1 cellular context compared by ENCODE assay signal in the genomic region with DNA sequence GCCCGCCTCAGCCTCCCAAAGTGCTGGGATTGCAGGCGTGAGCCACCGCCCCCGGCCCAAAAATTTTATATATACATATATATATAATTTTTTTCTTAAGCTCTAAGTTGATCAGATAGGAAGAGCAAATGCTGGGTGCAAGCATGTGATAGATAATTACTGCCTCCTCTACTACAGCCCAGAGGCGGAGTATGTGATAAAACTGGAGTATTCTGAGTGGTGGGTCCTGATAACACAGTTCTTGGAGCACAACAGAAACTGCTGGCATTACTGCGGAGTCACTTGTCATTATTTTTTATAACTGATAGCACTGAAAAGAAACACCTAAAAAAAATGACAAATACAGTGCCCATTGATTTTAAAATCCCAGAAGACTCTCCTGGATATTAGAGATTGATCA.
A peak's percentile ranks its signal among the peaks of the same experiment; 100 is the strongest.
TF ChIP-seq lines count a peak whose summit lies in the region.

No MANE protein-coding gene starts in this region.

TF ChIP-seq in K562, 482 proteins besides CTCF, POLR2A, EP300 and RAD21 (continued from another document and continues in another):
- TF ChIP-seq ZNF277 (CRISPR knock-in tag; IDR thresholded peaks at IDR 0.05; ENCODE audit: borderline replicate concordance) (no peak), SIN3A (IDR thresholded peaks at IDR 0.05; ENCODE audit: borderline replicate concordance in 2 of 2, control insufficient read depth in 1 of 2, low read depth in 2 of 2, low read length in 2 of 2) (no peak), PRMT5 (CRISPR knock-in tag; IDR thresholded peaks at IDR 0.05) (no peak), ZNF23 (CRISPR knock-in tag; IDR thresholded peaks at IDR 0.05) (no peak), PPARD (CRISPR knock-in tag; IDR thresholded peaks at IDR 0.05) (no peak), DEAF1 (CRISPR knock-in tag; IDR thresholded peaks at IDR 0.05) (0 out of 2 replicates have a peak, but pooled peaks have one; percentile 34), KLF16 (IDR thresholded peaks at IDR 0.05) (peak; percentile 92), NFXL1 (CRISPR knock-in tag; IDR thresholded peaks at IDR 0.05) (no peak), ESRRA (IDR thresholded peaks at IDR 0.05; ENCODE audit: borderline replicate concordance, low read depth) (no peak), AFF1 (IDR thresholded peaks at IDR 0.05; ENCODE audit: low read depth in 1 of 2, partially characterized antibody in 2 of 2) (no peak), ZFP1 (CRISPR knock-in tag; IDR thresholded peaks at IDR 0.05) (no peak), SFPQ (IDR thresholded peaks at IDR 0.05; ENCODE audit: low read depth, low read length) (no peak), CBFA2T3 (IDR thresholded peaks at IDR 0.05) (peak; percentile 97), PHTF2 (CRISPR knock-in tag; IDR thresholded peaks at IDR 0.05) (no peak), KLF6 (CRISPR knock-in tag; IDR thresholded peaks at IDR 0.05; ENCODE audit: borderline replicate concordance) (0 out of 2 replicates have a peak, but pooled peaks have one; percentile 30), NR1H2 (CRISPR knock-in tag; IDR thresholded peaks at IDR 0.05) (no peak), STAT5B (CRISPR knock-in tag; IDR thresholded peaks at IDR 0.05) (no peak), BMI1 (IDR thresholded peaks at IDR 0.05; ENCODE audit: low read length) (no peak), ZSCAN32 (CRISPR knock-in tag; IDR thresholded peaks at IDR 0.05) (no peak), ZNF507 (tag; conservative IDR thresholded peaks at IDR 0.05) (no peak), PURB (CRISPR knock-in tag; IDR thresholded peaks at IDR 0.05; ENCODE audit: low read depth) (no peak), SIN3B (IDR thresholded peaks at IDR 0.05; ENCODE audit: low read depth) (no peak), BCL6 (CRISPR knock-in tag; IDR thresholded peaks at IDR 0.05) (no peak), RFX1 (IDR thresholded peaks at IDR 0.05) (no peak), TCF15 (CRISPR knock-in tag; IDR thresholded peaks at IDR 0.05) (no peak), THRA (IDR thresholded peaks at IDR 0.05) (no peak), ZNF280B (CRISPR knock-in tag; IDR thresholded peaks at IDR 0.05) (no peak)
- TF ChIP-seq, protein P1, sequence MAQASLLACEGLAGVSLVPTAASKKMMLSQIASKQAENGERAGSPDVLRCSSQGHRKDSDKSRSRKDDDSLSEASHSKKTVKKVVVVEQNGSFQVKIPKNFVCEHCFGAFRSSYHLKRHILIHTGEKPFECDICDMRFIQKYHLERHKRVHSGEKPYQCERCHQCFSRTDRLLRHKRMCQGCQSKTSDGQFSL (CRISPR knock-in tag; IDR thresholded peaks at IDR 0.05), result no peak
- TF ChIP-seq, protein P1 (tag; IDR thresholded peaks at IDR 0.05), result no peak
- TF ChIP-seq, protein P2, sequence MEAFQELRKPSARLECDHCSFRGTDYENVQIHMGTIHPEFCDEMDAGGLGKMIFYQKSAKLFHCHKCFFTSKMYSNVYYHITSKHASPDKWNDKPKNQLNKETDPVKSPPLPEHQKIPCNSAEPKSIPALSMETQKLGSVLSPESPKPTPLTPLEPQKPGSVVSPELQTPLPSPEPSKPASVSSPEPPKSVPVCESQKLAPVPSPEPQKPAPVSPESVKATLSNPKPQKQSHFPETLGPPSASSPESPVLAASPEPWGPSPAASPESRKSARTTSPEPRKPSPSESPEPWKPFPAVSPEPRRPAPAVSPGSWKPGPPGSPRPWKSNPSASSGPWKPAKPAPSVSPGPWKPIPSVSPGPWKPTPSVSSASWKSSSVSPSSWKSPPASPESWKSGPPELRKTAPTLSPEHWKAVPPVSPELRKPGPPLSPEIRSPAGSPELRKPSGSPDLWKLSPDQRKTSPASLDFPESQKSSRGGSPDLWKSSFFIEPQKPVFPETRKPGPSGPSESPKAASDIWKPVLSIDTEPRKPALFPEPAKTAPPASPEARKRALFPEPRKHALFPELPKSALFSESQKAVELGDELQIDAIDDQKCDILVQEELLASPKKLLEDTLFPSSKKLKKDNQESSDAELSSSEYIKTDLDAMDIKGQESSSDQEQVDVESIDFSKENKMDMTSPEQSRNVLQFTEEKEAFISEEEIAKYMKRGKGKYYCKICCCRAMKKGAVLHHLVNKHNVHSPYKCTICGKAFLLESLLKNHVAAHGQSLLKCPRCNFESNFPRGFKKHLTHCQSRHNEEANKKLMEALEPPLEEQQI (IDR thresholded peaks at IDR 0.05), result peak; percentile 84
- TF ChIP-seq, protein P3, sequence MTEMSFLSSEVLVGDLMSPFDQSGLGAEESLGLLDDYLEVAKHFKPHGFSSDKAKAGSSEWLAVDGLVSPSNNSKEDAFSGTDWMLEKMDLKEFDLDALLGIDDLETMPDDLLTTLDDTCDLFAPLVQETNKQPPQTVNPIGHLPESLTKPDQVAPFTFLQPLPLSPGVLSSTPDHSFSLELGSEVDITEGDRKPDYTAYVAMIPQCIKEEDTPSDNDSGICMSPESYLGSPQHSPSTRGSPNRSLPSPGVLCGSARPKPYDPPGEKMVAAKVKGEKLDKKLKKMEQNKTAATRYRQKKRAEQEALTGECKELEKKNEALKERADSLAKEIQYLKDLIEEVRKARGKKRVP (CRISPR knock-in tag; IDR thresholded peaks at IDR 0.05), result peak; percentile 70; the same call in 1 of the 2 replicates
- TF ChIP-seq, protein P4, sequence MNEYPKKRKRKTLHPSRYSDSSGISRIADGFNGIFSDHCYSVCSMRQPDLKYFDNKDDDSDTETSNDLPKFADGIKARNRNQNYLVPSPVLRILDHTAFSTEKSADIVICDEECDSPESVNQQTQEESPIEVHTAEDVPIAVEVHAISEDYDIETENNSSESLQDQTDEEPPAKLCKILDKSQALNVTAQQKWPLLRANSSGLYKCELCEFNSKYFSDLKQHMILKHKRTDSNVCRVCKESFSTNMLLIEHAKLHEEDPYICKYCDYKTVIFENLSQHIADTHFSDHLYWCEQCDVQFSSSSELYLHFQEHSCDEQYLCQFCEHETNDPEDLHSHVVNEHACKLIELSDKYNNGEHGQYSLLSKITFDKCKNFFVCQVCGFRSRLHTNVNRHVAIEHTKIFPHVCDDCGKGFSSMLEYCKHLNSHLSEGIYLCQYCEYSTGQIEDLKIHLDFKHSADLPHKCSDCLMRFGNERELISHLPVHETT (CRISPR knock-in tag; conservative IDR thresholded peaks at IDR 0.05 in 1 of 2, IDR thresholded peaks at IDR 0.05 in 1 of 2), result peak in 1 of 2 experiments; percentile 85; a peak in 2 of 4 replicates
- TF ChIP-seq, protein P5, sequence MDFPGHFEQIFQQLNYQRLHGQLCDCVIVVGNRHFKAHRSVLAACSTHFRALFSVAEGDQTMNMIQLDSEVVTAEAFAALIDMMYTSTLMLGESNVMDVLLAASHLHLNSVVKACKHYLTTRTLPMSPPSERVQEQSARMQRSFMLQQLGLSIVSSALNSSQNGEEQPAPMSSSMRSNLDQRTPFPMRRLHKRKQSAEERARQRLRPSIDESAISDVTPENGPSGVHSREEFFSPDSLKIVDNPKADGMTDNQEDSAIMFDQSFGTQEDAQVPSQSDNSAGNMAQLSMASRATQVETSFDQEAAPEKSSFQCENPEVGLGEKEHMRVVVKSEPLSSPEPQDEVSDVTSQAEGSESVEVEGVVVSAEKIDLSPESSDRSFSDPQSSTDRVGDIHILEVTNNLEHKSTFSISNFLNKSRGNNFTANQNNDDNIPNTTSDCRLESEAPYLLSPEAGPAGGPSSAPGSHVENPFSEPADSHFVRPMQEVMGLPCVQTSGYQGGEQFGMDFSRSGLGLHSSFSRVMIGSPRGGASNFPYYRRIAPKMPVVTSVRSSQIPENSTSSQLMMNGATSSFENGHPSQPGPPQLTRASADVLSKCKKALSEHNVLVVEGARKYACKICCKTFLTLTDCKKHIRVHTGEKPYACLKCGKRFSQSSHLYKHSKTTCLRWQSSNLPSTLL (IDR thresholded peaks at IDR 0.05), result no peak
